8 cellular contexts compared by ENCODE assay signal in genomic region chr2:216491757-216492635, GRCh38. TPM values are rescaled to one million over a fixed set of nuclear protein-coding genes. Genes with fewer than 3 reads are reported as not detected.
DNase-seq lines count a peak whose midpoint lies in the region; ATAC-seq and TF ChIP-seq lines count a peak whose summit lies in the region.

No MANE protein-coding gene starts in this region.

- intact Hi-C loops in upper lobe of right lung (cut with DNase I) (no loop called here), testis (cut with DNase I; ENCODE audit: low total_unique reads) (no loop called here)

- H3K27ac ChIP-seq in upper lobe of right lung (no peak overlapping the region), testis (no peak overlapping the region)

- DNase-seq in SIG-M5 treated with dmso at 0.1 percent for 504 hours (lab: John Stamatoyannopoulos, UW; ENCODE audit: unreplicated experiment) (peak; percentile 31), SIG-M5 (lab: John Stamatoyannopoulos, UW) (no peak), OCI-M1 (lab: John Stamatoyannopoulos, UW) (peak; percentile 50), upper lobe of right lung (no peak), testis (no peak), GM03348 (ENCODE audit: low spot score) (no peak), omental fat pad (ENCODE audit: low spot score) (no peak)

- H3K27me3 ChIP-seq in upper lobe of right lung (no peaks in the 10 kb centered on the region), testis (no peaks in the 10 kb centered on the region)

- H3K36me3 ChIP-seq in upper lobe of right lung: no peaks in the 10 kb centered on the region
- H3K36me3 ChIP-seq in testis (ENCODE audit: low read depth, missing control alignments): no peaks in the 10 kb centered on the region

- 80 to 89% methylated on average over 10 of the region's 10 CpGs for WGBS in testis, 2 donors

- H3K4me1 ChIP-seq in upper lobe of right lung (peaks cover 7% of the 10 kb centered on the region), testis (peaks cover 3% of the 10 kb centered on the region)

- no peak for TF ChIP-seq POLR2A in testis (IDR thresholded peaks at IDR 0.05)

- TF ChIP-seq CTCF in upper lobe of right lung (IDR thresholded peaks at IDR 0.05) (no peak), testis (IDR thresholded peaks at IDR 0.05) (no peak), omental fat pad (IDR thresholded peaks at IDR 0.05) (no peak)

- ATAC-seq in HG03064 (IDR thresholded peaks at IDR 0.05; ENCODE audit: low read depth, unreplicated experiment): peak; percentile 71
- peak; percentile 62 for ATAC-seq in upper lobe of right lung
- ATAC-seq in omental fat pad (ENCODE audit: low FRiP score): no peak

- H3K9me3 ChIP-seq in upper lobe of right lung: no peaks in the 10 kb centered on the region
- no peaks in the 10 kb centered on the region for H3K9me3 ChIP-seq in testis

- H3K4me3 ChIP-seq in upper lobe of right lung: no peak overlapping the region
- H3K4me3 ChIP-seq in testis: no peak overlapping the region

RNA-seq across cellular contexts. Expression of gene RPL37A, which starts 6.6 kb away (rescaled TPM):
- 1,932 TPM for total RNA-seq in upper lobe of right lung
- total RNA-seq in testis: 1,000 to 10,000 TPM in 1 of 2 donors, 100 to 1,000 TPM in 1; 806 to 1,188 TPM
- 2,664 TPM for polyA plus RNA-seq in testis (ENCODE audit: insufficient read depth, low read depth, low replicate concordance)
- 1,000 to 10,000 TPM; 1,064 to 1,421 (median 1,319) TPM for total RNA-seq in omental fat pad

Comparison
In these comparisons a context has a peak if more than half of its experiments do, and no peak if none do; other contexts are left out.
1. DNase-seq: peak in SIG-M5 treated with dmso at 0.1 percent for 504 hours (single experiment) and OCI-M1 (single experiment); none in SIG-M5 (single experiment), upper lobe of right lung (single experiment), testis (single experiment), GM03348 (single experiment) and omental fat pad (single experiment).